In the genomic region with DNA sequence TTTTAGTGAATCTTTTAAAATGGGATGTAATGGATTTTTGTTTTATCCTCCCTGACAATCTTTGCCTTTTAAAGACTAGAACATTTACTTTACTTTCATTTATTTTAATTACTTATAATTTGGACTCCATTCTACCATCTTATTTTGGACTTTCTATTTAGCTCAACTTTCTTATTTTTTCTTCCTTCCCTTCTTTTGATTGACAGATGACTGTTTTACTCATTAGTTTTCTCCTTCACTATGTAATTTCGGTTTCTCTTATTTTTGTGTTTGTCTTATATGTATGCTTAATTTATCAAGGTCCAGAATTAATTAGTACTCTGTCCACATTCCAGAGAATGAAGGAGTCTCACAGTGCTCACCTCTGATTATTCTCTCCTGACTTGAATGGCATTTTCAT, we compare ENCODE assay signal across 24 cellular contexts.
DNase-seq lines count a peak whose midpoint lies in the region; ATAC-seq, FAIRE-seq and TF ChIP-seq lines count a peak whose summit lies in the region.
"Had no signal": no experiment of that assay in that cellular context is flagged by ENCODE, and none has a peak within 500 bp of the region (broad histone marks: within the 10 kb centered on the region; RNA-seq: fewer than 3 reads in every experiment).

No MANE protein-coding gene starts in this region.

- H3K27me3 Mint-ChIP-seq in T-helper 17 cell (peaks cover 7% of the 10 kb centered on the region), H9 (ENCODE audit: low read depth) (no peaks in the 10 kb centered on the region; the same call in 1 of the 2 replicates)
- H3K27me3 Mint-ChIP-seq: CD4-positive, alpha-beta T cell had no signal

- H3K27ac Mint-ChIP-seq in T-helper 17 cell = peak overlapping the region; percentile 27
- H3K27ac Mint-ChIP-seq in H9 = no peak overlapping the region
- H3K27ac Mint-ChIP-seq: B cell; CD4-positive, alpha-beta T cell; CD8-positive, alpha-beta T cell had no signal

- no peak overlapping the region for H2BK120ac ChIP-seq in H9 (ENCODE audit: low read depth, low read length, poor library complexity, severe bottlenecking)

- H2BK5ac ChIP-seq in H9 (ENCODE audit: insufficient read length, low read length) = no peak overlapping the region

- H4K8ac ChIP-seq in H9 (replicated peaks; ENCODE audit: insufficient read length, low read depth, low read length) = no peak overlapping the region

- intact Hi-C loops in posterior vena cava (cut with DNase I) = no loop called here

- no peaks in the 10 kb centered on the region for H3K79me2 ChIP-seq in H9 (ENCODE audit: insufficient read depth, low read length)

- H3K36me3 Mint-ChIP-seq in T-helper 17 cell (ENCODE audit: low read depth) (no peaks in the 10 kb centered on the region), H9 (ENCODE audit: insufficient read depth in 1 of 3, low read depth in 3 of 3) (0 out of 7 replicates have a peak, but pooled peaks cover 0 to 3% (median 0%) of the 10 kb centered on the region in 3 experiments)
- H3K36me3 Mint-ChIP-seq: CD8-positive, alpha-beta T cell had no signal

- no peaks in the 10 kb centered on the region for H3K27me3 ChIP-seq in H9 (ENCODE audit: insufficient read depth, low read length)
- H3K27me3 ChIP-seq: BLaER1 treated with 17β-estradiol and CSF1 and Interleukin-3, amounts not matched to agents 10 nM and 100 nM had no signal

- H3K27ac ChIP-seq in HEK293 (ENCODE audit: extremely low read depth, low read depth, low read length) (no peak overlapping the region), H9 (ENCODE audit: insufficient read length, low read depth, low read length) (no peak overlapping the region)
- H3K27ac ChIP-seq: 22Rv1; A549; BLaER1 treated with 17β-estradiol and CSF1 and Interleukin-3, amounts not matched to agents 10 nM and 100 nM; C4-2B had no signal

- no peak overlapping the region for H3K14ac ChIP-seq in H9 (ENCODE audit: insufficient read depth, low read length)

- H4K20me1 ChIP-seq in H9 (ENCODE audit: control insufficient read depth, insufficient read depth, insufficient read length) = no peaks in the 10 kb centered on the region

- no peaks in the 10 kb centered on the region for H3K79me1 ChIP-seq in H9 (ENCODE audit: insufficient read depth, low read depth, low read length, poor library complexity, severe bottlenecking)

- H2BK12ac ChIP-seq in H9 (ENCODE audit: insufficient read length, low read depth, low read length) = no peak overlapping the region

- H3K4me1 ChIP-seq in HEK293 (ENCODE audit: control insufficient read depth, insufficient read depth, low read length) = no peaks in the 10 kb centered on the region
- H3K4me1 ChIP-seq in H9 (ENCODE audit: insufficient read depth, low read length) = no peaks in the 10 kb centered on the region; the same call in 1 of the 2 replicates
- H3K4me1 ChIP-seq: A549, Caco-2 had no signal

- no peak overlapping the region for H3K56ac ChIP-seq in H9 (ENCODE audit: insufficient read length, low read depth, low read length)

- no peak overlapping the region for H3K4ac ChIP-seq in H9 (ENCODE audit: low read depth, low read length)

- H2BK15ac ChIP-seq in H9 (ENCODE audit: low read depth, low read length) = no peak overlapping the region

- no peak overlapping the region for H2AFZ ChIP-seq in H9 (ENCODE audit: low read length)

- H3K4me1 Mint-ChIP-seq in T-helper 17 cell = no peaks in the 10 kb centered on the region
- peaks cover 0 to 2% of the 10 kb centered on the region in 2 experiments; a peak in 1 of 4 replicates for H3K4me1 Mint-ChIP-seq in H9
- H3K4me1 Mint-ChIP-seq: B cell had no signal

- FAIRE-seq in endometrium (lab: Jason Lieb, UNC) = peak; percentile 18
- FAIRE-seq: A549, GM12891, GM19239 had no signal

- H3K9me3 ChIP-seq in HEK293 (ENCODE audit: control insufficient read depth, insufficient read depth, low read depth, low read length) (no peaks in the 10 kb centered on the region; the same call in 1 of the 2 replicates), T-helper 17 cell (ENCODE audit: control insufficient read depth, low read length, poor library complexity, severe bottlenecking) (no peaks in the 10 kb centered on the region), H9 (ENCODE audit: control insufficient read depth, low read depth, low read length) (no peaks in the 10 kb centered on the region)
- H3K9me3 ChIP-seq: A549, Caco-2 had no signal

- CTCF ChIA-PET in HEK293 (lab: Yijun Ruan, JAX) = no interaction called here

- no peak overlapping the region for H3K23ac ChIP-seq in H9 (ENCODE audit: insufficient read length, low read depth, low read length)

- no peak overlapping the region for H3K4me3 Mint-ChIP-seq in T-helper 17 cell
- no peak overlapping the region for H3K4me3 Mint-ChIP-seq in H9
- H3K4me3 Mint-ChIP-seq: B cell; CD4-positive, alpha-beta T cell; CD8-positive, alpha-beta T cell had no signal

- H3K9ac ChIP-seq in H9 (ENCODE audit: extremely low read depth, insufficient read length, low read length) = no peak overlapping the region
- H3K9ac ChIP-seq: BLaER1 treated with 17β-estradiol and CSF1 and Interleukin-3, amounts not matched to agents 10 nM and 100 nM had no signal

- H3T11ph ChIP-seq in H9 (ENCODE audit: low read length) = no peak overlapping the region

- no peaks in the 10 kb centered on the region; a peak in 1 of 5 replicates for H3K9me3 Mint-ChIP-seq in H9

- H3K4me2 ChIP-seq in H9 (ENCODE audit: insufficient read depth, insufficient read length, low read length) = no peak overlapping the region
- H3K4me2 ChIP-seq: A549; BLaER1 treated with 17β-estradiol and CSF1 and Interleukin-3, amounts not matched to agents 10 nM and 100 nM had no signal

- ATAC-seq in T-helper 17 cell = no peak
- ATAC-seq: A549; CD8-positive, alpha-beta T cell had no signal

- WGBS in H9 (ENCODE audit: extremely low coverage, insufficient read length, low lambda C conversion rate) = no CpG with 5 or more reads among the region's 1 CpG

- H4K5ac ChIP-seq in H9 (ENCODE audit: insufficient read length, low read depth, low read length) = no peak overlapping the region

- POLR2A ChIA-PET in HEK293 (lab: Yijun Ruan, JAX) = no interaction called here

- H2AK5ac ChIP-seq in H9 (ENCODE audit: insufficient read length, low read length) = no peak overlapping the region

- H3K36me3 ChIP-seq in HEK293 (ENCODE audit: control insufficient read depth in 2 of 2, insufficient read depth in 1 of 2, low read length in 2 of 2) = no peaks in the 10 kb centered on the region

- H3K23me2 ChIP-seq in H9 (ENCODE audit: insufficient read length, low read depth, low read length, poor library complexity, severe bottlenecking) = peaks cover 4% of the 10 kb centered on the region

- H2BK20ac ChIP-seq in H9 (ENCODE audit: low read depth, low read length, poor library complexity, severe bottlenecking) = no peak overlapping the region

- no peak for DNase-seq in T-helper 17 cell
- no peak for DNase-seq in H9
- no peak for DNase-seq in posterior vena cava (ENCODE audit: low spot score)
- DNase-seq: AML-193; Caco-2; Calu3; CD4-positive, alpha-beta T cell; CD8-positive, alpha-beta T cell; DMS 273 treated with DMSO at 0.1 percent for 48 hours; DMS153; DMS53; DMS79; DND-41; EL; GDM1 had no signal

- H3K18ac ChIP-seq in H9 (ENCODE audit: insufficient read length, low read depth, low read length) = no peak overlapping the region

- no peak overlapping the region for H4K91ac ChIP-seq in H9 (ENCODE audit: insufficient read length, low read depth, low read length)

- no peak overlapping the region for H3K4me3 ChIP-seq in HEK293 (ENCODE audit: low read depth, low read length)
- H3K4me3 ChIP-seq: A549; BLaER1 treated with 17β-estradiol and CSF1 and Interleukin-3, amounts not matched to agents 10 nM and 100 nM had no signal

- TF ChIP-seq CTCF in HEK293 (tag by site-specific recombination; IDR thresholded peaks at IDR 0.05) (no peak), H9 (conservative IDR thresholded peaks at IDR 0.05) (no peak)

TF ChIP-seq in HEK293, 187 proteins besides CTCF, POLR2A, EP300 and RAD21:
- TF ChIP-seq TRIM28 (IDR thresholded peaks at IDR 0.05; ENCODE audit: borderline replicate concordance, low read length) = no peak
- TF ChIP-seq PRDM1 (tag by site-specific recombination; IDR thresholded peaks at IDR 0.05) = peak; percentile 74
